10 cellular contexts compared by ENCODE assay signal in the genomic region with DNA sequence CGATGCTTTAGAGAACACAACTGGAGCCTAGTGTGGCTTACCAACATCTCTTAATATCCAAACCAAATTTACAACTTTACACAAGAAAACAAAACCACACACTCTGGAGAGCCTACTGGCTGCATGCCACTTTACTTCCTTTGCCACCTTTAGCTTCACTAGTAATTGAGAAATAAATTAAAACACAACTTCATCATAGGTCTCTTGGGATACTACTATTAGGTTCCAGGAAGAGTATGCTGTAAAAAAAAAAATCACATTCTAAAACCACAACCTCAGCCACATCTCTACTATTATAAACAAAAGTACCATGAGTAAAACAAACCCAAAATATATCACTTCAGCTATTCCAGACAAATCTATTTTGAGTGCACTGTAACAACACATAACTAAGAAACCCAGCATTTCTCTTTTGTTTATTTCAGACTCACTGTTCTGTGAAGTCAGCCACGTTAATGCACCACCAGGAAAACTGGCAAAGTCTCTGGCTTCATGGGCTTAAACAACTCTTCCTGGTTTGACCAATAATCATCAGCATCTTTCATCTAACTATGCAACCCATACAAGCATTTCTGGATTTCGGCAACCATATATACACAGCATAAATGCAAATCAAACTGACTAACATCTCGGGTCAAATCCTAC. TPM values are rescaled to one million over a fixed set of nuclear protein-coding genes. Genes with fewer than 3 reads are reported as not detected.
A peak's percentile ranks its signal among the peaks of the same experiment; 100 is the strongest.
DNase-seq lines count a peak whose midpoint lies in the region; ATAC-seq and TF ChIP-seq lines count a peak whose summit lies in the region.
"Had no signal": no experiment of that assay in that cellular context is flagged by ENCODE, and none has a peak within 500 bp of the region (broad histone marks: within the 10 kb centered on the region; RNA-seq: fewer than 3 reads in every experiment).

No MANE protein-coding gene starts in this region.

- H3K27me3 ChIP-seq in gastroesophageal sphincter (no peaks in the 10 kb centered on the region), thyroid gland (no peaks in the 10 kb centered on the region)

- H3K9me3 Mint-ChIP-seq in activated naive CD8-positive, alpha-beta T cell (ENCODE audit: low read depth): no peaks in the 10 kb centered on the region
- no peaks in the 10 kb centered on the region for H3K9me3 Mint-ChIP-seq in activated naive CD8-positive, alpha-beta T cell treated with anti-CD3 and anti-CD28 coated beads for 36 hours
- H3K9me3 Mint-ChIP-seq in WTC11: no peaks in the 10 kb centered on the region

- H3K36me3 ChIP-seq in gastroesophageal sphincter (peaks cover 0 to 44% of the 10 kb centered on the region in 2 donors), thyroid gland (peaks cover 0 to 6% of the 10 kb centered on the region in 2 donors)

- 40 to 45% methylated on average over 4 of the region's 4 CpGs for WGBS in gastroesophageal sphincter (ENCODE audit: low coverage in 1 of 2), 2 donors
- 42 to 50% methylated on average over 4 of the region's 4 CpGs for WGBS in thyroid gland, 2 donors

- intact Hi-C loops in thyroid gland (cut with DNase I): no loop called here

- no peaks in the 10 kb centered on the region for H3K9me3 ChIP-seq in gastroesophageal sphincter
- no peaks in the 10 kb centered on the region for H3K9me3 ChIP-seq in thyroid gland

- H3K4me3 ChIP-seq in gastroesophageal sphincter: no peak overlapping the region
- no peak overlapping the region for H3K4me3 ChIP-seq in thyroid gland (replicated peaks in 1 of 3)
- H3K4me3 ChIP-seq: SK-N-MC had no signal

- TF ChIP-seq CTCF in WTC11 (IDR thresholded peaks at IDR 0.05) (no peak), gastroesophageal sphincter (IDR thresholded peaks at IDR 0.05) (no peak), thyroid gland (IDR thresholded peaks at IDR 0.05) (no peak)

- no peak for TF ChIP-seq EP300 in gastroesophageal sphincter (IDR thresholded peaks at IDR 0.05)

- POLR2A ChIA-PET in WTC11 (lab: Charles Lee): no interaction called here

- no peak for DNase-seq in activated naive CD8-positive, alpha-beta T cell treated with anti-CD3 and anti-CD28 coated beads for 36 hours
- DNase-seq in WTC11 (ENCODE audit: low spot score): no peak
- peak; percentile 26 to 47 for DNase-seq in thyroid gland
- DNase-seq in midbrain (lab: John Stamatoyannopoulos, UW): no peak
- DNase-seq: KG1 had no signal

- H3K27ac ChIP-seq in gastroesophageal sphincter: peak overlapping the region; percentile 38 to 73 (median 64)
- H3K27ac ChIP-seq in thyroid gland: peak overlapping the region; percentile 3 to 52 (median 29)
- H3K27ac ChIP-seq: SK-N-MC had no signal

- no peak for TF ChIP-seq POLR2A in gastroesophageal sphincter (IDR thresholded peaks at IDR 0.05)
- TF ChIP-seq POLR2A in thyroid gland (IDR thresholded peaks at IDR 0.05): no peak

- H3K4me1 ChIP-seq in gastroesophageal sphincter: peaks cover 5 to 42% (median 11%) of the 10 kb centered on the region in 3 donors
- H3K4me1 ChIP-seq in thyroid gland: peaks cover 23 to 26% of the 10 kb centered on the region in 2 donors

- H3K4me1 Mint-ChIP-seq in activated naive CD8-positive, alpha-beta T cell (ENCODE audit: low read depth): peaks cover 7% of the 10 kb centered on the region
- H3K4me1 Mint-ChIP-seq in activated naive CD8-positive, alpha-beta T cell treated with anti-CD3 and anti-CD28 coated beads for 36 hours: peaks cover 14% of the 10 kb centered on the region
- H3K4me1 Mint-ChIP-seq in WTC11: peaks cover 4% of the 10 kb centered on the region

- H3K4me3 Mint-ChIP-seq in activated naive CD8-positive, alpha-beta T cell: no peak overlapping the region
- H3K4me3 Mint-ChIP-seq in activated naive CD8-positive, alpha-beta T cell treated with anti-CD3 and anti-CD28 coated beads for 36 hours: no peak overlapping the region
- no peak overlapping the region for H3K4me3 Mint-ChIP-seq in WTC11

- H3K27ac Mint-ChIP-seq in activated naive CD8-positive, alpha-beta T cell: peak overlapping the region; percentile 7
- no peak overlapping the region for H3K27ac Mint-ChIP-seq in activated naive CD8-positive, alpha-beta T cell treated with anti-CD3 and anti-CD28 coated beads for 36 hours
- H3K27ac Mint-ChIP-seq in WTC11: 0 out of 2 replicates have a peak overlapping the region, but pooled peaks have one; percentile 2

- ATAC-seq in WTC11 (no peak), gastroesophageal sphincter (peak; percentile 61), GM18861 (IDR thresholded peaks at IDR 0.05; ENCODE audit: unreplicated experiment) (no peak), GM21723 (IDR thresholded peaks at IDR 0.05; ENCODE audit: unreplicated experiment) (no peak)

- no peaks in the 10 kb centered on the region for H3K27me3 Mint-ChIP-seq in activated naive CD8-positive, alpha-beta T cell
- H3K27me3 Mint-ChIP-seq in activated naive CD8-positive, alpha-beta T cell treated with anti-CD3 and anti-CD28 coated beads for 36 hours: no peaks in the 10 kb centered on the region
- no peaks in the 10 kb centered on the region for H3K27me3 Mint-ChIP-seq in WTC11 (ENCODE audit: low read depth)

- peaks cover 3% of the 10 kb centered on the region for H3K36me3 Mint-ChIP-seq in activated naive CD8-positive, alpha-beta T cell
- peaks cover 20% of the 10 kb centered on the region for H3K36me3 Mint-ChIP-seq in activated naive CD8-positive, alpha-beta T cell treated with anti-CD3 and anti-CD28 coated beads for 36 hours
- H3K36me3 Mint-ChIP-seq in WTC11: peaks cover 37% of the 10 kb centered on the region

- CTCF ChIA-PET in WTC11 (lab: Charles Lee): no interaction called here

TF ChIP-seq in WTC11, 78 proteins besides CTCF, POLR2A, EP300 and RAD21 (continues in another document):
- TF ChIP-seq FOXP1 (CRISPR knock-in tag; IDR thresholded peaks at IDR 0.05; ENCODE audit: borderline replicate concordance): no peak
- no peak for TF ChIP-seq ZNF416 (CRISPR knock-in tag; IDR thresholded peaks at IDR 0.05)
- no peak for TF ChIP-seq ZNF232 (CRISPR knock-in tag; IDR thresholded peaks at IDR 0.05)
- TF ChIP-seq, protein P1, sequence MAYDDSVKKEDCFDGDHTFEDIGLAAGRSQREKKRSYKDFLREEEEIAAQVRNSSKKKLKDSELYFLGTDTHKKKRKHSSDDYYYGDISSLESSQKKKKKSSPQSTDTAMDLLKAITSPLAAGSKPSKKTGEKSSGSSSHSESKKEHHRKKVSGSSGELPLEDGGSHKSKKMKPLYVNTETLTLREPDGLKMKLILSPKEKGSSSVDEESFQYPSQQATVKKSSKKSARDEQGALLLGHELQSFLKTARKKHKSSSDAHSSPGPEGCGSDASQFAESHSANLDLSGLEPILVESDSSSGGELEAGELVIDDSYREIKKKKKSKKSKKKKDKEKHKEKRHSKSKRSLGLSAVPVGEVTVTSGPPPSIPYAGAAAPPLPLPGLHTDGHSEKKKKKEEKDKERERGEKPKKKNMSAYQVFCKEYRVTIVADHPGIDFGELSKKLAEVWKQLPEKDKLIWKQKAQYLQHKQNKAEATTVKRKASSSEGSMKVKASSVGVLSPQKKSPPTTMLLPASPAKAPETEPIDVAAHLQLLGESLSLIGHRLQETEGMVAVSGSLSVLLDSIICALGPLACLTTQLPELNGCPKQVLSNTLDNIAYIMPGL (CRISPR knock-in tag; IDR thresholded peaks at IDR 0.05): no peak
- no peak for TF ChIP-seq ZBTB21 (CRISPR knock-in tag; IDR thresholded peaks at IDR 0.05; ENCODE audit: borderline replicate concordance)
- TF ChIP-seq FOXJ3 (CRISPR knock-in tag; IDR thresholded peaks at IDR 0.05; ENCODE audit: borderline replicate concordance): no peak
- TF ChIP-seq EMX1 (CRISPR knock-in tag; IDR thresholded peaks at IDR 0.05): no peak
- TF ChIP-seq, protein P2, sequence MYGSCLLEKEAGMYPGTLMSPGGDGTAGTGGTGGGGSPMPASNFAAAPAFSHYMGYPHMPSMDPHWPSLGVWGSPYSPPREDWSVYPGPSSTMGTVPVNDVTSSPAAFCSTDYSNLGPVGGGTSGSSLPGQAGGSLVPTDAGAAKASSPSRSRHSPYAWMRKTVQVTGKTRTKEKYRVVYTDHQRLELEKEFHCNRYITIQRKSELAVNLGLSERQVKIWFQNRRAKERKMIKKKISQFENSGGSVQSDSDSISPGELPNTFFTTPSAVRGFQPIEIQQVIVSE (CRISPR knock-in tag; IDR thresholded peaks at IDR 0.05; ENCODE audit: borderline replicate concordance): no peak
- TF ChIP-seq SMAD4 (CRISPR knock-in tag; IDR thresholded peaks at IDR 0.05): no peak
- TF ChIP-seq, protein P3, sequence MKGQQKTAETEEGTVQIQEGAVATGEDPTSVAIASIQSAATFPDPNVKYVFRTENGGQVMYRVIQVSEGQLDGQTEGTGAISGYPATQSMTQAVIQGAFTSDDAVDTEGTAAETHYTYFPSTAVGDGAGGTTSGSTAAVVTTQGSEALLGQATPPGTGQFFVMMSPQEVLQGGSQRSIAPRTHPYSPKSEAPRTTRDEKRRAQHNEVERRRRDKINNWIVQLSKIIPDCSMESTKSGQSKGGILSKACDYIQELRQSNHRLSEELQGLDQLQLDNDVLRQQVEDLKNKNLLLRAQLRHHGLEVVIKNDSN (CRISPR knock-in tag; IDR thresholded peaks at IDR 0.05): no peak
- no peak for TF ChIP-seq CREM (CRISPR knock-in tag; IDR thresholded peaks at IDR 0.05)
- no peak for TF ChIP-seq NFYB (CRISPR knock-in tag; conservative IDR thresholded peaks at IDR 0.05; ENCODE audit: low read depth)
- TF ChIP-seq, protein P4, sequence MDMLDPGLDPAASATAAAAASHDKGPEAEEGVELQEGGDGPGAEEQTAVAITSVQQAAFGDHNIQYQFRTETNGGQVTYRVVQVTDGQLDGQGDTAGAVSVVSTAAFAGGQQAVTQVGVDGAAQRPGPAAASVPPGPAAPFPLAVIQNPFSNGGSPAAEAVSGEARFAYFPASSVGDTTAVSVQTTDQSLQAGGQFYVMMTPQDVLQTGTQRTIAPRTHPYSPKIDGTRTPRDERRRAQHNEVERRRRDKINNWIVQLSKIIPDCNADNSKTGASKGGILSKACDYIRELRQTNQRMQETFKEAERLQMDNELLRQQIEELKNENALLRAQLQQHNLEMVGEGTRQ (CRISPR knock-in tag; IDR thresholded peaks at IDR 0.05): no peak
- TF ChIP-seq ATF1 (CRISPR knock-in tag; IDR thresholded peaks at IDR 0.05): no peak

RNA-seq across cellular contexts. Expression of a gene that starts 59.1 kb away (rescaled TPM):
- 10 to 100 TPM; 34.3 to 35.2 TPM for total RNA-seq in activated naive CD8-positive, alpha-beta T cell treated with anti-CD3 and anti-CD28 coated beads for 36 hours
- 27.5 to 38.7 TPM (median 31.1 TPM) in 3 replicates for total RNA-seq in WTC11 (2021)
- total RNA-seq in gastroesophageal sphincter: 10 to 100 TPM; 25.9 to 61.5 (median 47.3) TPM
- 10 to 100 TPM; 54.7 to 84.4 (median 68.8) TPM for total RNA-seq in thyroid gland

Comparison
In these comparisons a context has a peak if more than half of its experiments do, and no peak if none do; other contexts are left out.
1. DNase-seq: peak in thyroid gland (2 of 2); none in activated naive CD8-positive, alpha-beta T cell treated with anti-CD3 and anti-CD28 coated beads for 36 hours (single experiment), WTC11 (single experiment) and midbrain (single experiment).